ENCODE assay signal across 1 cellular context in the genomic region with DNA sequence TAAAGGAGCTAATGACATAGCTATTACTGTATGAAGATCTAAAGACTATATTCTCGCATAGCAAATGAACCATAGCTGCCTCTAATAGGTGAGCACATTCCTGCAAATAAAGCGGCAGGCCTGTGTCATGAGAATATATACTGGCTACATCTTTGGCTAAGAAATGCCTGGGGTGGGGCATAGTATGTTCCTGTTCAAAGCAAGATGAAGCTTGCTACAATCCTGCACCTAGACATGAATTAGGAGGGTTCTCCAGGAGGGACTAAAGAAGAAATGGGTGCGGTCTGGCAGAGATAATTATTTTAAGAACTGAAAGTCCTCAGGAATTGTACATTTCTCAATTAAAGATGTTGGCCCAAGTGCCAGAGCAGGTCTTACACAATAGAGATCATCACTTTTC.
TF ChIP-seq lines count a peak whose summit lies in the region.

No MANE protein-coding gene starts in this region.

TF ChIP-seq in IMR-90, 13 proteins besides CTCF, POLR2A, EP300 and RAD21:
- TF ChIP-seq MAZ (IDR thresholded peaks at IDR 0.05; ENCODE audit: borderline replicate concordance, low read depth, low read length), result no peak
- TF ChIP-seq RCOR1 (IDR thresholded peaks at IDR 0.05; ENCODE audit: insufficient replicate concordance, low read length), result no peak
- no peak for TF ChIP-seq FOS (IDR thresholded peaks at IDR 0.05; ENCODE audit: low read depth, low read length)
- no peak for TF ChIP-seq RFX5 (IDR thresholded peaks at IDR 0.05; ENCODE audit: low read depth, low read length)
- TF ChIP-seq SMC3 (IDR thresholded peaks at IDR 0.05; ENCODE audit: low read depth, low read length), result no peak
- no peak for TF ChIP-seq CEBPB (IDR thresholded peaks at IDR 0.05; ENCODE audit: low read depth, low read length)
- no peak for TF ChIP-seq MAFK (IDR thresholded peaks at IDR 0.05; ENCODE audit: low read depth, low read length)
- TF ChIP-seq, protein P1, sequence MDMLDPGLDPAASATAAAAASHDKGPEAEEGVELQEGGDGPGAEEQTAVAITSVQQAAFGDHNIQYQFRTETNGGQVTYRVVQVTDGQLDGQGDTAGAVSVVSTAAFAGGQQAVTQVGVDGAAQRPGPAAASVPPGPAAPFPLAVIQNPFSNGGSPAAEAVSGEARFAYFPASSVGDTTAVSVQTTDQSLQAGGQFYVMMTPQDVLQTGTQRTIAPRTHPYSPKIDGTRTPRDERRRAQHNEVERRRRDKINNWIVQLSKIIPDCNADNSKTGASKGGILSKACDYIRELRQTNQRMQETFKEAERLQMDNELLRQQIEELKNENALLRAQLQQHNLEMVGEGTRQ (IDR thresholded peaks at IDR 0.05; ENCODE audit: low read depth, low read length), result no peak
- TF ChIP-seq CHD1 (IDR thresholded peaks at IDR 0.05; ENCODE audit: low read depth, low read length), result no peak
- no peak for TF ChIP-seq MXI1 (IDR thresholded peaks at IDR 0.05; ENCODE audit: borderline replicate concordance, low read depth, low read length)
